In the genomic region with DNA sequence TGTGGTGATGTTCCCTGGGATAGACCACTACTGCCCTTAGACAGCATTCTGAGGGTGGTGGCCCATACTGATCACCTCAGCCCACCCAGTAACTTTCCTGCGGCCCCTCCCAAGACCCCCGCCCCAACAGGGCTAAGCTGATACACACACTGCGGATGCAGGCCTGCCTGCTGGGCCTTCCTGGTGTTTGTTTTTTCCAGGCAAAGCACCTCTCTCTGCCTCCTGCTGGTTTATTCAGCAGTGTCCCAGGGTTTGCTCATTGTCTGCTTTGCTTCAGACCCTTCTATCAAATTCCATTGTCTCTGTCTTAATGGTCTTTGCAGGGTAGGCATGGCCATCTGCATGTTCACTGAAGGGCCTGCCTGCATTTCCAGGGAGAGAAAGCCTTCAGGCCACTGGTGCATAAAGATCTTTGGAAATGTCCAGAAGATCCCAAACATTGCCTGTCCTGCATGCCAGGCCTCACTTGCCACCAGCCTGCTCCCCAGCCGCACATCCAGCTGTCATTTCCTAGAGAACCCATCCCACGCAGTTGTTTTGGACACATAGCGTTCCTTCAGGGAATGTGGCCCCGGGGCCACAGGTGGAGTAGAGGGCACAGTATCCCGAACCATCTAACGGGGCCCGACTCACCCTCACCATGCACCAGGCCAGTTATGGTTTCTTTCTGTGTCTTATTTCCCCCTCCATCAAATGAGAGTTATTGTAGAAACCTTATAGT, we compare ENCODE assay signal across 16 cellular contexts. TPM values are rescaled to one million over a fixed set of nuclear protein-coding genes. Genes with fewer than 3 reads are reported as not detected.
A peak's percentile ranks its signal among the peaks of the same experiment; 100 is the strongest.
DNase-seq lines count a peak whose midpoint lies in the region; ATAC-seq and TF ChIP-seq lines count a peak whose summit lies in the region.
"Had no signal": no experiment of that assay in that cellular context is flagged by ENCODE, and none has a peak within 500 bp of the region (broad histone marks: within the 10 kb centered on the region; RNA-seq: fewer than 3 reads in every experiment).

No MANE protein-coding gene starts in this region.

- peaks cover 32% of the 10 kb centered on the region for H3K9me3 Mint-ChIP-seq in glutamatergic neuron (ENCODE audit: unreplicated experiment)
- H3K9me3 Mint-ChIP-seq in naive thymus-derived CD4-positive, alpha-beta T cell, result peaks cover 0 to 38% (median 15%) of the 10 kb centered on the region in 11 donors
- H3K9me3 Mint-ChIP-seq in stimulated activated memory B cell treated with anti-CD40 and anti-IgM and Interleukin-4, amounts not matched to agents 10 μg/mL and 1 μg/mL and 100 μg/mL, for 72 hours, result peaks cover 10% of the 10 kb centered on the region

- H3K4me1 ChIP-seq in naive thymus-derived CD4-positive, alpha-beta T cell (ENCODE audit: control insufficient read depth in 2 of 2, insufficient read depth in 2 of 2, low read length in 2 of 2), result peaks cover 9 to 52% of the 10 kb centered on the region in 2 donors
- peaks cover 14% of the 10 kb centered on the region for H3K4me1 ChIP-seq in testis

- 93 to 96% methylated on average over 10 of the region's 10 CpGs for WGBS in testis, 2 donors

- H3K27me3 ChIP-seq in H7 (ENCODE audit: control insufficient read depth, insufficient read depth, low read length) (no peaks in the 10 kb centered on the region), testis (no peaks in the 10 kb centered on the region), WERI-Rb-1 (ENCODE audit: insufficient read depth, low read depth, severe bottlenecking) (no peaks in the 10 kb centered on the region)
- H3K27me3 ChIP-seq in naive thymus-derived CD4-positive, alpha-beta T cell (ENCODE audit: control insufficient read depth in 2 of 2, insufficient read depth in 2 of 2, low read length in 2 of 2), result no peaks in the 10 kb centered on the region
- H3K27me3 ChIP-seq: upper lobe of left lung had no signal

- no peaks in the 10 kb centered on the region for H3K36me3 ChIP-seq in H7 (replicated peaks; ENCODE audit: control insufficient read depth, insufficient read depth, low read length)
- H3K36me3 ChIP-seq in naive thymus-derived CD4-positive, alpha-beta T cell (ENCODE audit: control insufficient read depth in 2 of 3, insufficient read depth in 3 of 3, low read length in 3 of 3), result no peaks in the 10 kb centered on the region
- no peaks in the 10 kb centered on the region for H3K36me3 ChIP-seq in testis (ENCODE audit: low read depth, missing control alignments)
- peaks cover 12% of the 10 kb centered on the region for H3K36me3 ChIP-seq in WERI-Rb-1
- H3K36me3 ChIP-seq: upper lobe of left lung had no signal

- TF ChIP-seq CTCF in glutamatergic neuron (IDR thresholded peaks at IDR 0.05; ENCODE audit: partially characterized antibody, unreplicated experiment) (no peak), testis (IDR thresholded peaks at IDR 0.05) (no peak), WERI-Rb-1 (IDR thresholded peaks at IDR 0.05; ENCODE audit: low read depth, low read length) (no peak)

- no peak for ATAC-seq in naive thymus-derived CD4-positive, alpha-beta T cell
- no peak for ATAC-seq in stimulated activated memory B cell treated with anti-CD40 and anti-IgM and Interleukin-4, amounts not matched to agents 10 μg/mL and 1 μg/mL and 100 μg/mL, for 72 hours
- ATAC-seq: psoas muscle; stimulated activated effector memory CD8-positive, alpha-beta T cell treated with anti-CD3 and anti-CD28 coated beads, Interleukin-12 subunit alpha, Interleukin-12 subunit beta, amount 100 ng/mL, for 72 hours had no signal

- peaks cover 6% of the 10 kb centered on the region for H3K36me3 Mint-ChIP-seq in glutamatergic neuron (ENCODE audit: unreplicated experiment)
- peaks cover 0 to 40% (median 33%) of the 10 kb centered on the region in 5 donors for H3K36me3 Mint-ChIP-seq in naive thymus-derived CD4-positive, alpha-beta T cell
- peaks cover 44% of the 10 kb centered on the region for H3K36me3 Mint-ChIP-seq in stimulated activated memory B cell treated with anti-CD40 and anti-IgM and Interleukin-4, amounts not matched to agents 10 μg/mL and 1 μg/mL and 100 μg/mL, for 72 hours

- intact Hi-C loops in naive thymus-derived CD4-positive, alpha-beta T cell (cut with micrococcal nuclease), result no loop called here
- intact Hi-C loops in testis (cut with DNase I; ENCODE audit: low total_unique reads), result no loop called here

- POLR2A ChIA-PET in naive thymus-derived CD4-positive, alpha-beta T cell (lab: Charles Lee), result interaction anchor here (0.8 kb wide), 1 partner anchor 11 kb away, joined by 4 read pairs; no protein-coding TSS in a partner anchor

- H3K4me3 ChIP-seq in H7 (ENCODE audit: insufficient read depth, low read depth, low read length) (no peak overlapping the region), testis (no peak overlapping the region), WERI-Rb-1 (ENCODE audit: low read depth, low read length) (no peak overlapping the region)
- no peak overlapping the region for H3K4me3 ChIP-seq in naive thymus-derived CD4-positive, alpha-beta T cell (ENCODE audit: low read length)
- H3K4me3 ChIP-seq: psoas muscle, upper lobe of left lung had no signal

- H3K4me1 Mint-ChIP-seq in glutamatergic neuron (ENCODE audit: low read depth, unreplicated experiment), result peaks cover 67% of the 10 kb centered on the region
- peaks cover 34 to 92% (median 84%) of the 10 kb centered on the region in 7 donors for H3K4me1 Mint-ChIP-seq in naive thymus-derived CD4-positive, alpha-beta T cell
- H3K4me1 Mint-ChIP-seq in stimulated activated memory B cell treated with anti-CD40 and anti-IgM and Interleukin-4, amounts not matched to agents 10 μg/mL and 1 μg/mL and 100 μg/mL, for 72 hours, result peaks cover 29% of the 10 kb centered on the region

- H3K9me3 ChIP-seq in naive thymus-derived CD4-positive, alpha-beta T cell (ENCODE audit: control insufficient read depth in 2 of 3, low read length in 3 of 3), result peaks cover 0 to 12% (median 0%) of the 10 kb centered on the region in 3 experiments
- H3K9me3 ChIP-seq in testis (no peaks in the 10 kb centered on the region), WERI-Rb-1 (ENCODE audit: severe bottlenecking) (peaks cover 2% of the 10 kb centered on the region)
- H3K9me3 ChIP-seq: psoas muscle had no signal

- peak overlapping the region; percentile 30 for H3K27ac ChIP-seq in naive thymus-derived CD4-positive, alpha-beta T cell (ENCODE audit: low read depth, low read length)
- no peak overlapping the region for H3K27ac ChIP-seq in testis
- no peak overlapping the region for H3K27ac ChIP-seq in WERI-Rb-1
- H3K27ac ChIP-seq: psoas muscle had no signal

- peak overlapping the region; percentile 64 for H3K4me3 Mint-ChIP-seq in glutamatergic neuron (ENCODE audit: unreplicated experiment)
- H3K4me3 Mint-ChIP-seq in naive thymus-derived CD4-positive, alpha-beta T cell, result peak overlapping the region in 3 of 10 donors; percentile 7 to 83 (median 26)
- no peak overlapping the region for H3K4me3 Mint-ChIP-seq in stimulated activated memory B cell treated with anti-CD40 and anti-IgM and Interleukin-4, amounts not matched to agents 10 μg/mL and 1 μg/mL and 100 μg/mL, for 72 hours
- H3K4me3 Mint-ChIP-seq: stimulated activated effector memory CD8-positive, alpha-beta T cell treated with anti-CD3 and anti-CD28 coated beads, Interleukin-12 subunit alpha, Interleukin-12 subunit beta, amount 100 ng/mL, for 72 hours had no signal

- H3K27ac Mint-ChIP-seq in glutamatergic neuron (ENCODE audit: unreplicated experiment), result peak overlapping the region; percentile 66
- peak overlapping the region in 8 of 9 donors; percentile 71 to 96 (median 84) for H3K27ac Mint-ChIP-seq in naive thymus-derived CD4-positive, alpha-beta T cell
- H3K27ac Mint-ChIP-seq in stimulated activated memory B cell treated with anti-CD40 and anti-IgM and Interleukin-4, amounts not matched to agents 10 μg/mL and 1 μg/mL and 100 μg/mL, for 72 hours, result no peak overlapping the region

- TF ChIP-seq POLR2A in testis (IDR thresholded peaks at IDR 0.05), result no peak

- H3K27me3 Mint-ChIP-seq in glutamatergic neuron (ENCODE audit: unreplicated experiment), result peaks cover 20% of the 10 kb centered on the region
- no peaks in the 10 kb centered on the region for H3K27me3 Mint-ChIP-seq in naive thymus-derived CD4-positive, alpha-beta T cell
- H3K27me3 Mint-ChIP-seq in stimulated activated memory B cell treated with anti-CD40 and anti-IgM and Interleukin-4, amounts not matched to agents 10 μg/mL and 1 μg/mL and 100 μg/mL, for 72 hours, result peaks cover 9% of the 10 kb centered on the region

- CTCF ChIA-PET in naive thymus-derived CD4-positive, alpha-beta T cell (lab: Charles Lee), result no interaction called here

- DNase-seq in H7 (peak; percentile 68), NCI-H345 (lab: John Stamatoyannopoulos, UW) (peak; percentile 72), glutamatergic neuron (no peak), testis (no peak), WERI-Rb-1 (no peak)
- DNase-seq in naive thymus-derived CD4-positive, alpha-beta T cell, result no peak
- no peak for DNase-seq in stimulated activated CD4-positive, alpha-beta T cell treated with anti-CD3 and anti-CD28 coated beads, Interleukin-1b, Interleukin-23, amount 100 ng/mL, for 48 hours
- DNase-seq: activated effector memory CD4-positive, alpha-beta T cell treated with anti-CD3 and anti-CD28 coated beads, Interleukin-2, amount 50 U/mL, for 16 hours; NCI-H2171 treated with DMSO at 0.1 percent for 48 hours; NK-92 treated with Interleukin-12 subunit alpha and Interleukin-12 subunit beta, amount 100 ng/mL, for 24 hours; psoas muscle; stimulated activated CD4-positive, alpha-beta T cell treated with anti-CD3 and anti-CD28 coated beads, Interleukin-12 subunit alpha, Interleukin-12 subunit beta, amount 100 ng/mL, for 4 hours; T-helper 1 cell; upper lobe of left lung had no signal

RNA-seq across cellular contexts. Expression of gene BCR, which starts 50.2 kb away (rescaled TPM):
- 84.7 and 89.1 TPM in 2 replicates for total RNA-seq in H7 (2014; rRNA removed; shearing (Covaris generic))
- total RNA-seq in glutamatergic neuron (ENCODE audit: unreplicated experiment) (268 TPM), testis (100 to 1,000 TPM; 105 to 108 TPM)
- 100 to 1,000 TPM in 1 of 5 experiments, 10 to 100 TPM in 4; 56.2 to 103 (median 94.3) TPM for total RNA-seq in naive thymus-derived CD4-positive, alpha-beta T cell
- polyA plus RNA-seq in naive thymus-derived CD4-positive, alpha-beta T cell, result 10 to 100 TPM in 1 of 2 donors, 1 to 10 TPM in 1; 6.1 to 19.1 TPM
- polyA plus RNA-seq in testis (ENCODE audit: insufficient read depth, low read depth, low replicate concordance), result 52.5 TPM

Comparison
In these comparisons a context has a peak if more than half of its experiments do, and no peak if none do; other contexts are left out.
1. DNase-seq: peak in H7 (single experiment) and NCI-H345 (single experiment); none in glutamatergic neuron (single experiment), naive thymus-derived CD4-positive, alpha-beta T cell (0 of 9), testis (single experiment), WERI-Rb-1 (single experiment) and stimulated activated CD4-positive, alpha-beta T cell treated with anti-CD3 and anti-CD28 coated beads, Interleukin-1b, Interleukin-23, amount 100 ng/mL, for 48 hours (single experiment).